14 cellular contexts compared by ENCODE assay signal in genomic region chr7:30464231-30464660, GRCh38. TPM values are rescaled to one million over a fixed set of nuclear protein-coding genes. Genes with fewer than 3 reads are reported as not detected.
DNase-seq lines count a peak whose midpoint lies in the region; ATAC-seq, FAIRE-seq and TF ChIP-seq lines count a peak whose summit lies in the region.
"Had no signal": no experiment of that assay in that cellular context is flagged by ENCODE, and none has a peak within 500 bp of the region (broad histone marks: within the 10 kb centered on the region; RNA-seq: fewer than 3 reads in every experiment).

No MANE protein-coding gene starts in this region.

- peak; percentile 67 for DNase-seq in CD1c-positive myeloid dendritic cell (ENCODE audit: extremely low spot score)
- DNase-seq in memory B cell (ENCODE audit: low spot score in 2 of 2) = no peak
- no peak for DNase-seq in mesenteric fat pad (ENCODE audit: low spot score)
- DNase-seq in D721Med (ENCODE audit: insufficient read length, low spot score) = no peak
- DNase-seq: effector memory CD8-positive, alpha-beta T cell; islet precursor cell; NCI-H187 had no signal

- no peak for FAIRE-seq in D721Med (lab: Jason Lieb, UNC)

- H3K36me3 ChIP-seq in OCI-LY3 (replicated peaks; ENCODE audit: low read depth, low read length) (no peaks in the 10 kb centered on the region), gastroesophageal sphincter (no peaks in the 10 kb centered on the region)

- H3K4me1 ChIP-seq in OCI-LY3 (ENCODE audit: low read length) = peaks cover 49% of the 10 kb centered on the region
- peaks cover 11 to 74% (median 37%) of the 10 kb centered on the region in 3 donors for H3K4me1 ChIP-seq in gastroesophageal sphincter

- H2AFZ ChIP-seq in OCI-LY3 (ENCODE audit: low read depth, low read length) = no peak overlapping the region

- TF ChIP-seq POLR2A in gastroesophageal sphincter (IDR thresholded peaks at IDR 0.05) = no peak

- H3K27ac ChIP-seq in OCI-LY3 (ENCODE audit: low read length) = no peak overlapping the region
- peak overlapping the region in 1 of 4 donors; percentile 45 for H3K27ac ChIP-seq in gastroesophageal sphincter

- peak overlapping the region; percentile 16; the same call in 1 of the 2 replicates for H3K9ac ChIP-seq in OCI-LY3 (ENCODE audit: low read length)

- no peaks in the 10 kb centered on the region for H3K79me2 ChIP-seq in OCI-LY3 (ENCODE audit: low read length)

- ATAC-seq in GM21619 (IDR thresholded peaks at IDR 0.05; ENCODE audit: unreplicated experiment) = peak; percentile 36
- peak; percentile 42 for ATAC-seq in memory B cell (ENCODE audit: low read depth)
- ATAC-seq in gastroesophageal sphincter = no peak
- ATAC-seq in GM18870 (IDR thresholded peaks at IDR 0.05; ENCODE audit: unreplicated experiment) = no peak
- ATAC-seq: effector memory CD8-positive, alpha-beta T cell; sciatic nerve had no signal

- no peaks in the 10 kb centered on the region for H4K20me1 ChIP-seq in OCI-LY3 (ENCODE audit: insufficient read depth, low read length)

- peak overlapping the region; percentile 62 for H3K4me2 ChIP-seq in OCI-LY3 (ENCODE audit: low read length)

- H3K4me3 Mint-ChIP-seq in memory B cell = peak overlapping the region; percentile 37
- H3K4me3 Mint-ChIP-seq: activated T-helper 1 cell treated with anti-CD3 and anti-CD28 coated beads, Interleukin-12 subunit alpha, Interleukin-12 subunit beta, Interleukin-2, Interleukin-4 antibody, amounts not matched to agents 30 ng/mL and 10 ng/mL and 1 ng/mL, durations not matched to agents 14 hours and 24 hours and 36 hours; effector memory CD8-positive, alpha-beta T cell; stimulated activated naive CD8-positive, alpha-beta T cell treated with anti-CD3 and anti-CD28 coated beads, Interleukin-15, Interleukin-2, amounts not matched to agents 100 ng/mL and 50 ng/mL, for 24 hours had no signal

- no peak for TF ChIP-seq EP300 in gastroesophageal sphincter (IDR thresholded peaks at IDR 0.05)

- H3K27me3 ChIP-seq in OCI-LY3 (ENCODE audit: low read depth, low read length) (no peaks in the 10 kb centered on the region), gastroesophageal sphincter (no peaks in the 10 kb centered on the region)

- H3K4me3 ChIP-seq in OCI-LY3 (ENCODE audit: low read length) = peak overlapping the region; percentile 38; the same call in 1 of the 2 replicates
- no peak overlapping the region for H3K4me3 ChIP-seq in gastroesophageal sphincter

- H3K4me1 Mint-ChIP-seq in memory B cell = peaks cover 45% of the 10 kb centered on the region

- no CpG with 5 or more reads among the region's 5 CpGs for WGBS in gastroesophageal sphincter (ENCODE audit: low coverage in 1 of 2), 2 donors

- no peaks in the 10 kb centered on the region for H3K9me3 Mint-ChIP-seq in memory B cell
- H3K9me3 Mint-ChIP-seq: activated T-helper 1 cell treated with anti-CD3 and anti-CD28 coated beads, Interleukin-12 subunit alpha, Interleukin-12 subunit beta, Interleukin-2, Interleukin-4 antibody, amounts not matched to agents 30 ng/mL and 10 ng/mL and 1 ng/mL, durations not matched to agents 14 hours and 24 hours and 36 hours; effector memory CD8-positive, alpha-beta T cell; stimulated activated naive CD8-positive, alpha-beta T cell treated with anti-CD3 and anti-CD28 coated beads, Interleukin-15, Interleukin-2, amounts not matched to agents 100 ng/mL and 50 ng/mL, for 24 hours had no signal

- peak overlapping the region; percentile 82 for H3K27ac Mint-ChIP-seq in memory B cell
- H3K27ac Mint-ChIP-seq: activated T-helper 1 cell treated with anti-CD3 and anti-CD28 coated beads, Interleukin-12 subunit alpha, Interleukin-12 subunit beta, Interleukin-2, Interleukin-4 antibody, amounts not matched to agents 30 ng/mL and 10 ng/mL and 1 ng/mL, durations not matched to agents 14 hours and 24 hours and 36 hours; stimulated activated naive CD8-positive, alpha-beta T cell treated with anti-CD3 and anti-CD28 coated beads, Interleukin-15, Interleukin-2, amounts not matched to agents 100 ng/mL and 50 ng/mL, for 24 hours had no signal

- TF ChIP-seq CTCF in OCI-LY3 (IDR thresholded peaks at IDR 0.05; ENCODE audit: low read depth, low read length) (no peak), gastroesophageal sphincter (IDR thresholded peaks at IDR 0.05) (no peak), D721Med (IDR thresholded peaks at IDR 0.05; ENCODE audit: insufficient read depth, missing control alignments) (no peak)

- no peaks in the 10 kb centered on the region for H3K27me3 Mint-ChIP-seq in memory B cell
- H3K27me3 Mint-ChIP-seq: effector memory CD8-positive, alpha-beta T cell; stimulated activated naive CD8-positive, alpha-beta T cell treated with anti-CD3 and anti-CD28 coated beads, Interleukin-15, Interleukin-2, amounts not matched to agents 100 ng/mL and 50 ng/mL, for 24 hours had no signal

- peaks cover 11% of the 10 kb centered on the region for H3K36me3 Mint-ChIP-seq in memory B cell

- H3K9me3 ChIP-seq in OCI-LY3 (ENCODE audit: insufficient read depth, low read length) (no peaks in the 10 kb centered on the region), gastroesophageal sphincter (no peaks in the 10 kb centered on the region)

RNA-seq across cellular contexts. Expression of gene NOD1, which starts 14.3 kb away (rescaled TPM):
- total RNA-seq in gastroesophageal sphincter = 10 to 100 TPM; 10.3 to 28.1 (median 16.9) TPM
- 41.8 TPM for total RNA-seq in mesenteric fat pad

RNA-seq across cellular contexts. Expression of gene GGCT, which starts 40.4 kb away (rescaled TPM):
- total RNA-seq in gastroesophageal sphincter = 10 to 100 TPM; 16.7 to 29.0 (median 23.7) TPM
- 165 TPM for total RNA-seq in mesenteric fat pad

Comparison
In these comparisons a context has a peak if more than half of its experiments do, and no peak if none do; other contexts are left out.
1. ATAC-seq: peak in GM21619 (single experiment) and memory B cell (single experiment); none in gastroesophageal sphincter (single experiment) and GM18870 (single experiment).